1 cellular context compared by ENCODE assay signal in the genomic region with DNA sequence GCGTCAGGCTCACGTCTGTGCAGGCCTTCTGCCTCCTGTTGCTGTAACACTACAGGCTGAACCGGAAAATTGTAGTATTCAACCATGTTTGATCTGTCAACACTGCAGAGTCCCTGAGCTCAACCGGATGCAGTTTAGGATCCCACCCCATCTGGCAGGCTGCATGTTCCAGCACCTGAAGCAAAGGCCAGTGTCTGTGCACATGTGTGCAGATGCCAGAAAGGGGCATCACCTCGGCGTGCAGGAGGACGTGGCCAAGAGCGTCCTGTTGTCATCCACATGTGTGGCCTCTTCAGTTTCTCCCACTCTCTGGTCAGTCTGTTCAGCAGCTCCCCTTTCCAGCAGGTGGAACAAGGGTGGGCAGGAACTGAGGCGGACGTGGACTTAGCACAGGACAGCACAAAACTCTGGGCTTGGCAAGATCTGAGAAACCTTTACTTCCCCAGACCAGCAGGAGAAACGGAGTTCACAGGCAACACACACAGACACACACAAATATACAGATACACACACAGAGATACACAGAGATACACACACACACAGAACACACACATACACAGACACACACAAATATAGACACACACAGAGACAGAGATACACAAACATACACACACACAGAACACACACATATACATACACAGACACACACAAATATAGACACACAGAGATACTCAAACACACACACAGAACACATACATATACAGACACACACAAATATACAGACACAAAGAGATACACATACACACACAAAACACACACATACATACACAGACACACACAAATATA.
TF ChIP-seq lines count a peak whose summit lies in the region.

No MANE protein-coding gene starts in this region.

TF ChIP-seq in HepG2, 621 proteins besides CTCF, POLR2A, EP300 and RAD21 (continues in another document):
- TF ChIP-seq ETV5 (CRISPR knock-in tag; IDR thresholded peaks at IDR 0.05; ENCODE audit: borderline replicate concordance) (peak; percentile 46; the same call in 1 of the 2 replicates), JUNB (CRISPR knock-in tag; IDR thresholded peaks at IDR 0.05; ENCODE audit: borderline replicate concordance) (0 out of 2 replicates have a peak, but pooled peaks have one; percentile 3), PAF1 (CRISPR knock-in tag; IDR thresholded peaks at IDR 0.05) (no peak), XBP1 (CRISPR knock-in tag; IDR thresholded peaks at IDR 0.05) (no peak), ZBTB40 (IDR thresholded peaks at IDR 0.05) (peak; percentile 23; the same call in 1 of the 2 replicates), ZBTB40 (CRISPR knock-in tag; IDR thresholded peaks at IDR 0.05) (no peak), SAFB2 (CRISPR knock-in tag; IDR thresholded peaks at IDR 0.05; ENCODE audit: borderline replicate concordance, low read depth) (no peak), ZNF780A (CRISPR knock-in tag; IDR thresholded peaks at IDR 0.05) (no peak), ZNF264 (CRISPR knock-in tag; IDR thresholded peaks at IDR 0.05) (no peak), KDM5A (IDR thresholded peaks at IDR 0.05; ENCODE audit: borderline replicate concordance, low read length) (no peak), ATM (IDR thresholded peaks at IDR 0.05; ENCODE audit: borderline replicate concordance) (peak; percentile 89; the same call in 1 of the 2 replicates), NONO (IDR thresholded peaks at IDR 0.05) (0 out of 2 replicates have a peak, but pooled peaks have one; percentile 54), NONO (CRISPR knock-in tag; conservative IDR thresholded peaks at IDR 0.05) (no peak), RXRB (CRISPR knock-in tag; IDR thresholded peaks at IDR 0.05; ENCODE audit: borderline replicate concordance) (no peak), NFIB (CRISPR knock-in tag; IDR thresholded peaks at IDR 0.05; ENCODE audit: borderline replicate concordance) (no peak), MTA3 (CRISPR knock-in tag; IDR thresholded peaks at IDR 0.05) (no peak), ZNF3 (CRISPR knock-in tag; IDR thresholded peaks at IDR 0.05) (no peak), FOXA1 (IDR thresholded peaks at IDR 0.05) (no peak), FOXA1 (CRISPR knock-in tag; IDR thresholded peaks at IDR 0.05) (0 out of 2 replicates have a peak, but pooled peaks have one; percentile 31), ZNF646 (CRISPR knock-in tag; IDR thresholded peaks at IDR 0.05) (peak; percentile 78; the same call in 1 of the 2 replicates), MIXL1 (CRISPR knock-in tag; IDR thresholded peaks at IDR 0.05) (no peak), ZNF776 (CRISPR knock-in tag; IDR thresholded peaks at IDR 0.05) (no peak), ZBTB26 (CRISPR knock-in tag; IDR thresholded peaks at IDR 0.05; ENCODE audit: borderline replicate concordance) (no peak), HIVEP1 (CRISPR knock-in tag; IDR thresholded peaks at IDR 0.05) (no peak)
- TF ChIP-seq, protein P1, sequence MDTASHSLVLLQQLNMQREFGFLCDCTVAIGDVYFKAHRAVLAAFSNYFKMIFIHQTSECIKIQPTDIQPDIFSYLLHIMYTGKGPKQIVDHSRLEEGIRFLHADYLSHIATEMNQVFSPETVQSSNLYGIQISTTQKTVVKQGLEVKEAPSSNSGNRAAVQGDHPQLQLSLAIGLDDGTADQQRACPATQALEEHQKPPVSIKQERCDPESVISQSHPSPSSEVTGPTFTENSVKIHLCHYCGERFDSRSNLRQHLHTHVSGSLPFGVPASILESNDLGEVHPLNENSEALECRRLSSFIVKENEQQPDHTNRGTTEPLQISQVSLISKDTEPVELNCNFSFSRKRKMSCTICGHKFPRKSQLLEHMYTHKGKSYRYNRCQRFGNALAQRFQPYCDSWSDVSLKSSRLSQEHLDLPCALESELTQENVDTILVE (CRISPR knock-in tag; IDR thresholded peaks at IDR 0.05): no peak
- TF ChIP-seq, protein P2, sequence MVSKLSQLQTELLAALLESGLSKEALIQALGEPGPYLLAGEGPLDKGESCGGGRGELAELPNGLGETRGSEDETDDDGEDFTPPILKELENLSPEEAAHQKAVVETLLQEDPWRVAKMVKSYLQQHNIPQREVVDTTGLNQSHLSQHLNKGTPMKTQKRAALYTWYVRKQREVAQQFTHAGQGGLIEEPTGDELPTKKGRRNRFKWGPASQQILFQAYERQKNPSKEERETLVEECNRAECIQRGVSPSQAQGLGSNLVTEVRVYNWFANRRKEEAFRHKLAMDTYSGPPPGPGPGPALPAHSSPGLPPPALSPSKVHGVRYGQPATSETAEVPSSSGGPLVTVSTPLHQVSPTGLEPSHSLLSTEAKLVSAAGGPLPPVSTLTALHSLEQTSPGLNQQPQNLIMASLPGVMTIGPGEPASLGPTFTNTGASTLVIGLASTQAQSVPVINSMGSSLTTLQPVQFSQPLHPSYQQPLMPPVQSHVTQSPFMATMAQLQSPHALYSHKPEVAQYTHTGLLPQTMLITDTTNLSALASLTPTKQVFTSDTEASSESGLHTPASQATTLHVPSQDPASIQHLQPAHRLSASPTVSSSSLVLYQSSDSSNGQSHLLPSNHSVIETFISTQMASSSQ (IDR thresholded peaks at IDR 0.05; ENCODE audit: low read depth): no peak
- TF ChIP-seq, protein P2 (CRISPR knock-in tag; IDR thresholded peaks at IDR 0.05; ENCODE audit: borderline replicate concordance): no peak
